ENCODE assay signal across 9 cellular contexts in genomic region chr16:80938035-80938927, GRCh38.
A peak's percentile ranks its signal among the peaks of the same experiment; 100 is the strongest.
DNase-seq lines count a peak whose midpoint lies in the region; ATAC-seq and TF ChIP-seq lines count a peak whose summit lies in the region.
"Had no signal": no experiment of that assay in that cellular context is flagged by ENCODE, and none has a peak within 500 bp of the region (broad histone marks: within the 10 kb centered on the region; RNA-seq: fewer than 3 reads in every experiment).

No MANE protein-coding gene starts in this region.

- no peak overlapping the region for H3K27ac Mint-ChIP-seq in activated CD4-positive, alpha-beta T cell treated with anti-CD3 and anti-CD28 coated beads, Interleukin-2, amount 10 ng/mL, durations not matched to agents 24 days and 14 days

- no peaks in the 10 kb centered on the region for H3K36me3 ChIP-seq in prostate gland

- 48% methylated on average over 16 of the region's 16 CpGs for WGBS in prostate gland

- H3K27me3 Mint-ChIP-seq in activated CD4-positive, alpha-beta T cell treated with anti-CD3 and anti-CD28 coated beads, Interleukin-2, amount 10 ng/mL, durations not matched to agents 24 days and 14 days = peaks cover 26% of the 10 kb centered on the region

- H3K9me3 ChIP-seq in prostate gland = no peaks in the 10 kb centered on the region

- H3K27ac ChIP-seq in prostate gland = no peak overlapping the region

- no peak for TF ChIP-seq POLR2A in prostate gland (IDR thresholded peaks at IDR 0.05)

- no peaks in the 10 kb centered on the region for H3K27me3 ChIP-seq in prostate gland (replicated peaks; ENCODE audit: insufficient read depth)

- H3K4me1 ChIP-seq in prostate gland (replicated peaks) = no peaks in the 10 kb centered on the region

- DNase-seq in ELR (ENCODE audit: low read depth) = peak; percentile 92
- DNase-seq in foreskin fibroblast = peak; percentile 97 to 98
- DNase-seq in prostate gland (ENCODE audit: low spot score) = peak; percentile 65
- no peak for DNase-seq in posterior cingulate gyrus
- DNase-seq in activated CD4-positive, alpha-beta T cell treated with anti-CD3 and anti-CD28 coated beads, Interleukin-2, amount 10 ng/mL, durations not matched to agents 24 days and 14 days = no peak
- DNase-seq in 8988T = no peak
- no peak for DNase-seq in GM13977 (ENCODE audit: low spot score)
- DNase-seq: NCI-H526 treated with DMSO at 0.1 percent for 48 hours had no signal

- peak; percentile 94 for ATAC-seq in SK-N-SH treated with all-trans-retinoic acid at 6 μM for 48 hours

- intact Hi-C loops in prostate gland (cut with DNase I) (no loop called here), posterior cingulate gyrus (cut with DNase I) (no loop called here)
- intact Hi-C loops in activated CD4-positive, alpha-beta T cell treated with anti-CD3 and anti-CD28 coated beads, Interleukin-2, amount 10 ng/mL, durations not matched to agents 24 days and 14 days (cut with micrococcal nuclease) = no loop called here

- H3K36me3 Mint-ChIP-seq in activated CD4-positive, alpha-beta T cell treated with anti-CD3 and anti-CD28 coated beads, Interleukin-2, amount 10 ng/mL, durations not matched to agents 24 days and 14 days (ENCODE audit: low read depth) = no peaks in the 10 kb centered on the region

- TF ChIP-seq CTCF in foreskin fibroblast (IDR thresholded peaks at IDR 0.05; ENCODE audit: low read depth, low read length) = no peak
- no peak for TF ChIP-seq CTCF in prostate gland (IDR thresholded peaks at IDR 0.05)
- no peak for TF ChIP-seq CTCF in GM13977 (IDR thresholded peaks at IDR 0.05; ENCODE audit: extremely low read depth, insufficient read depth, missing control alignments)

- no peak overlapping the region for H3K4me3 Mint-ChIP-seq in activated CD4-positive, alpha-beta T cell treated with anti-CD3 and anti-CD28 coated beads, Interleukin-2, amount 10 ng/mL, durations not matched to agents 24 days and 14 days

- H3K4me1 Mint-ChIP-seq in activated CD4-positive, alpha-beta T cell treated with anti-CD3 and anti-CD28 coated beads, Interleukin-2, amount 10 ng/mL, durations not matched to agents 24 days and 14 days = no peaks in the 10 kb centered on the region

- in situ Hi-C loops in GM13977 (cut with MboI; ENCODE audit: low pct_unique_long_range_greater_than_20kb, low sequenced_read_pairs, unreplicated experiment) = no loop called here

- no peaks in the 10 kb centered on the region for H3K9me3 Mint-ChIP-seq in activated CD4-positive, alpha-beta T cell treated with anti-CD3 and anti-CD28 coated beads, Interleukin-2, amount 10 ng/mL, durations not matched to agents 24 days and 14 days

- H3K4me3 ChIP-seq in foreskin fibroblast (ENCODE audit: low read depth in 1 of 2, low read length in 2 of 2) (peak overlapping the region; percentile 5 to 10), prostate gland (no peak overlapping the region)

TF ChIP-seq in SK-N-SH treated with all-trans-retinoic acid at 6 μM for 48 hours, 23 proteins besides CTCF, POLR2A, EP300 and RAD21:
- TF ChIP-seq ISL1 (CRISPR knock-in tag; IDR thresholded peaks at IDR 0.05) (peak; percentile 70), ESRRG (CRISPR knock-in tag; IDR thresholded peaks at IDR 0.05) (no peak)

Comparison
In these comparisons a context has a peak if more than half of its experiments do, and no peak if none do; other contexts are left out.
1. DNase-seq: peak in ELR (single experiment), foreskin fibroblast (2 of 2) and prostate gland (single experiment); none in posterior cingulate gyrus (0 of 10), activated CD4-positive, alpha-beta T cell treated with anti-CD3 and anti-CD28 coated beads, Interleukin-2, amount 10 ng/mL, durations not matched to agents 24 days and 14 days (single experiment), 8988T (single experiment) and GM13977 (single experiment).
2. H3K4me3 ChIP-seq: peak in foreskin fibroblast (2 of 2); none in prostate gland (0 of 2).